19 cellular contexts compared by ENCODE assay signal in genomic region chr18:9120796-9121195, GRCh38. TPM values are rescaled to one million over a fixed set of nuclear protein-coding genes. Genes with fewer than 3 reads are reported as not detected.
DNase-seq lines count a peak whose midpoint lies in the region; ATAC-seq and TF ChIP-seq lines count a peak whose summit lies in the region.
"Had no signal": no experiment of that assay in that cellular context is flagged by ENCODE, and none has a peak within 500 bp of the region (broad histone marks: within the 10 kb centered on the region; RNA-seq: fewer than 3 reads in every experiment).

No MANE protein-coding gene starts in this region.

- H3K27me3 Mint-ChIP-seq in activated CD8-positive, alpha-beta T cell treated with anti-CD3 and anti-CD28 coated beads, Interleukin-2, amount 10 ng/mL, durations not matched to agents 7 days and 5 days (ENCODE audit: low read depth), result no peaks in the 10 kb centered on the region
- H3K27me3 Mint-ChIP-seq in immature natural killer cell (ENCODE audit: low read depth in 3 of 3), result peaks cover 0 to 3% (median 0%) of the 10 kb centered on the region in 3 donors

- intact Hi-C loops in left ventricle myocardium inferior (cut with micrococcal nuclease), result no loop called here
- intact Hi-C loops in left ventricle myocardium superior (cut with micrococcal nuclease), result no loop called here
- intact Hi-C loops in vagina (cut with DNase I), result no loop called here

- peak overlapping the region; percentile 82 for H3K27ac ChIP-seq in left ventricle myocardium inferior (replicated peaks)
- H3K27ac ChIP-seq in vagina, result peak overlapping the region; percentile 35
- H3K27ac ChIP-seq: HL-60, parathyroid adenoma had no signal

- no peak for TF ChIP-seq POLR2A in vagina (IDR thresholded peaks at IDR 0.05)

- H3K4me1 ChIP-seq in left ventricle myocardium inferior (peaks cover 87% of the 10 kb centered on the region), vagina (peaks cover 47% of the 10 kb centered on the region)

- CTCF ChIA-PET in activated CD8-positive, alpha-beta T cell treated with anti-CD3 and anti-CD28 coated beads, Interleukin-2, amount 10 ng/mL, durations not matched to agents 7 days and 5 days (lab: Charles Lee), result interaction anchor here (0.6 to 2.7 kb wide), 5 partner anchors 11 to 47 kb away, joined by 3 to 8 read pairs (median 4); no protein-coding TSS in a partner anchor

- peak overlapping the region; percentile 24 for H3K4me3 Mint-ChIP-seq in activated CD8-positive, alpha-beta T cell treated with anti-CD3 and anti-CD28 coated beads, Interleukin-2, amount 10 ng/mL, durations not matched to agents 7 days and 5 days
- H3K4me3 Mint-ChIP-seq in immature natural killer cell, result peak overlapping the region; percentile 15 to 69 (median 51)
- H3K4me3 Mint-ChIP-seq: endodermal cell, WTC11 had no signal

- H3K4me1 Mint-ChIP-seq in activated CD8-positive, alpha-beta T cell treated with anti-CD3 and anti-CD28 coated beads, Interleukin-2, amount 10 ng/mL, durations not matched to agents 7 days and 5 days (ENCODE audit: low read depth), result peaks cover 56% of the 10 kb centered on the region
- peaks cover 57 to 71% of the 10 kb centered on the region in 2 donors for H3K4me1 Mint-ChIP-seq in immature natural killer cell
- H3K4me1 Mint-ChIP-seq: endodermal cell had no signal

- TF ChIP-seq CTCF in left ventricle myocardium inferior (IDR thresholded peaks at IDR 0.05; ENCODE audit: borderline replicate concordance), result no peak
- no peak for TF ChIP-seq CTCF in vagina (IDR thresholded peaks at IDR 0.05)

- no peaks in the 10 kb centered on the region for H3K9me3 Mint-ChIP-seq in activated CD8-positive, alpha-beta T cell treated with anti-CD3 and anti-CD28 coated beads, Interleukin-2, amount 10 ng/mL, durations not matched to agents 7 days and 5 days (ENCODE audit: insufficient read depth)
- H3K9me3 Mint-ChIP-seq in immature natural killer cell, result no peaks in the 10 kb centered on the region
- H3K9me3 Mint-ChIP-seq: endodermal cell, WTC11 had no signal

- DNase-seq in left ventricle myocardium inferior (no peak), left ventricle myocardium superior (no peak), immature natural killer cell (peak; percentile 21 to 32 (median 28)), vagina (ENCODE audit: extremely low spot score in 2 of 2) (no peak), cerebellar cortex (ENCODE audit: low spot score) (no peak), NCI-H69 (lab: John Stamatoyannopoulos, UW) (no peak)
- DNase-seq in activated CD8-positive, alpha-beta T cell treated with anti-CD3 and anti-CD28 coated beads, Interleukin-2, amount 10 ng/mL, durations not matched to agents 7 days and 5 days, result peak; percentile 47
- DNase-seq in stimulated activated CD4-positive, alpha-beta T cell treated with anti-CD3 and anti-CD28 coated beads, Interleukin-4, amount 100 ng/mL, for 4 hours, result no peak
- DNase-seq: endodermal cell; glutamatergic neuron; mucosa of descending colon; NCI-H146; NCI-H510A; stimulated activated CD4-positive, alpha-beta T cell treated with anti-CD3 and anti-CD28 coated beads, Interleukin-12 subunit alpha, Interleukin-12 subunit beta, amount 100 ng/mL, for 4 hours; SW 1271 had no signal

- H3K27me3 ChIP-seq in left ventricle myocardium inferior (ENCODE audit: low read depth) (no peaks in the 10 kb centered on the region), vagina (no peaks in the 10 kb centered on the region)

- peak overlapping the region; percentile 21 for H3K27ac Mint-ChIP-seq in activated CD8-positive, alpha-beta T cell treated with anti-CD3 and anti-CD28 coated beads, Interleukin-2, amount 10 ng/mL, durations not matched to agents 7 days and 5 days
- peak overlapping the region; percentile 81 to 89 (median 85) for H3K27ac Mint-ChIP-seq in immature natural killer cell
- H3K27ac Mint-ChIP-seq: endodermal cell, WTC11 had no signal

- H3K36me3 ChIP-seq in left ventricle myocardium inferior (peaks cover 57% of the 10 kb centered on the region), vagina (peaks cover 0 to 16% of the 10 kb centered on the region in 2 donors)

- H3K36me3 Mint-ChIP-seq in activated CD8-positive, alpha-beta T cell treated with anti-CD3 and anti-CD28 coated beads, Interleukin-2, amount 10 ng/mL, durations not matched to agents 7 days and 5 days (ENCODE audit: low read depth), result peaks cover 67% of the 10 kb centered on the region
- peaks cover 0 to 6% (median 4%) of the 10 kb centered on the region in 3 donors for H3K36me3 Mint-ChIP-seq in immature natural killer cell

- POLR2A ChIA-PET in activated CD8-positive, alpha-beta T cell treated with anti-CD3 and anti-CD28 coated beads, Interleukin-2, amount 10 ng/mL, durations not matched to agents 7 days and 5 days (lab: Charles Lee), result interaction anchor here (0.6 to 2.4 kb wide), 5 partner anchors 15 to 30 kb away, joined by 3 to 14 read pairs (median 9); partner anchors contain the start of gene ANKRD12

- H3K4me3 ChIP-seq in left ventricle myocardium inferior, result no peak overlapping the region
- no peak overlapping the region for H3K4me3 ChIP-seq in vagina
- H3K4me3 ChIP-seq: HAP-1, mucosa of descending colon had no signal

- no peaks in the 10 kb centered on the region for H3K9me3 ChIP-seq in left ventricle myocardium inferior (replicated peaks)
- no peaks in the 10 kb centered on the region for H3K9me3 ChIP-seq in vagina
- H3K9me3 ChIP-seq: HAP-1, mucosa of descending colon had no signal

- ATAC-seq in left ventricle myocardium superior, result no peak
- peak; percentile 48 for ATAC-seq in activated CD8-positive, alpha-beta T cell treated with anti-CD3 and anti-CD28 coated beads, Interleukin-2, amount 10 ng/mL, durations not matched to agents 7 days and 5 days
- ATAC-seq: mucosa of descending colon, WTC11 had no signal

RNA-seq across cellular contexts. Expression of gene ANKRD12, which starts 15.8 kb away (rescaled TPM):
- 49.3 TPM for total RNA-seq in left ventricle myocardium inferior
- 46.1 TPM for total RNA-seq in left ventricle myocardium superior
- total RNA-seq in activated CD8-positive, alpha-beta T cell treated with anti-CD3 and anti-CD28 coated beads, Interleukin-2, amount 10 ng/mL, durations not matched to agents 7 days and 5 days, result 10 to 100 TPM; 60.8 to 68.9 TPM
- polyA plus RNA-seq in immature natural killer cell, result 10 to 100 TPM in 2 of 3 donors, 1 to 10 TPM in 1; 8.8 to 69.7 (median 35.7) TPM
- total RNA-seq in vagina, result 53.5 TPM

RNA-seq across cellular contexts. Expression of gene NDUFV2, which starts 18.3 kb away (rescaled TPM):
- 455 TPM for total RNA-seq in left ventricle myocardium inferior
- 496 TPM for total RNA-seq in left ventricle myocardium superior
- total RNA-seq in activated CD8-positive, alpha-beta T cell treated with anti-CD3 and anti-CD28 coated beads, Interleukin-2, amount 10 ng/mL, durations not matched to agents 7 days and 5 days, result 100 to 1,000 TPM; 200 to 206 TPM
- 100 to 1,000 TPM in 2 of 3 donors, 10 to 100 TPM in 1; 88.7 to 155 (median 115) TPM for polyA plus RNA-seq in immature natural killer cell
- total RNA-seq in vagina, result 75.1 TPM

Comparison
In these comparisons a context has a peak if more than half of its experiments do, and no peak if none do; other contexts are left out.
1. DNase-seq: peak in activated CD8-positive, alpha-beta T cell treated with anti-CD3 and anti-CD28 coated beads, Interleukin-2, amount 10 ng/mL, durations not matched to agents 7 days and 5 days (single experiment) and immature natural killer cell (3 of 3); none in left ventricle myocardium inferior (single experiment), left ventricle myocardium superior (single experiment), vagina (0 of 2), cerebellar cortex (single experiment), stimulated activated CD4-positive, alpha-beta T cell treated with anti-CD3 and anti-CD28 coated beads, Interleukin-4, amount 100 ng/mL, for 4 hours (0 of 2) and NCI-H69 (single experiment).